In genomic region chr5:179812135-179812825, GRCh38 we compare ENCODE assay signal across 24 cellular contexts.
"Had no signal": no experiment of that assay in that cellular context is flagged by ENCODE, and none has a peak within 500 bp of the region (broad histone marks: within the 10 kb centered on the region; RNA-seq: fewer than 3 reads in every experiment).

No MANE protein-coding gene starts in this region.

- H3K4me3 ChIP-seq: adrenal gland, ascending aorta, cardiac muscle cell, esophagus squamous epithelium, stomach, thyroid gland, upper lobe of right lung had no signal

- H3K27me3 ChIP-seq: adrenal gland, ascending aorta, cardiac muscle cell, esophagus squamous epithelium, stomach, thyroid gland, upper lobe of right lung had no signal

- DNase-seq: activated CD4-positive, alpha-beta T cell treated with anti-CD3 and anti-CD28 coated beads for 48 hours; activated CD4-positive, alpha-beta T cell treated with anti-CD3 and anti-CD28 coated beads, Interleukin-2, amount 50 U/mL, for 48 hours; activated CD8-positive, alpha-beta memory T cell treated with anti-CD3 and anti-CD28 coated beads for 24 hours; activated effector memory CD4-positive, alpha-beta T cell treated with Interleukin-2 at 50 U/mL for 16 hours; activated naive CD4-positive, alpha-beta T cell treated with anti-CD3 and anti-CD28 coated beads for 36 hours; activated naive CD8-positive, alpha-beta T cell treated with anti-CD3 and anti-CD28 coated beads for 36 hours; adrenal gland; esophagus squamous epithelium; foreskin melanocyte; naive thymus-derived CD4-positive, alpha-beta T cell; occipital lobe; small intestine; stimulated activated CD4-positive, alpha-beta T cell treated with anti-CD3 and anti-CD28 coated beads, Interleukin-1b, Interleukin-23, amount 100 ng/mL, for 48 hours; stimulated activated naive B cell treated with anti-CD40 and anti-IgM and Interleukin-4, amounts not matched to agents 10 μg/mL and 1 μg/mL and 100 μg/mL, for 72 hours; stomach; T1000; thyroid gland; upper lobe of right lung; WERI-Rb-1 had no signal

- H3K27ac ChIP-seq: adrenal gland, ascending aorta, cardiac muscle cell, epithelial cell of prostate, stomach, thyroid gland, upper lobe of right lung, WERI-Rb-1 had no signal

- H3K36me3 ChIP-seq: adrenal gland, cardiac muscle cell, thyroid gland, upper lobe of right lung, WERI-Rb-1 had no signal

- ATAC-seq: activated CD4-positive, CD25-positive, alpha-beta regulatory T cell treated with anti-CD3 and anti-CD28 coated beads, Interleukin-2, amount 50 U/mL, for 24 hours; naive thymus-derived CD4-positive, alpha-beta T cell; sciatic nerve; stimulated activated naive B cell treated with anti-CD40 and anti-IgM and Interleukin-4, amounts not matched to agents 10 μg/mL and 1 μg/mL and 100 μg/mL, for 72 hours; upper lobe of right lung had no signal

- H3K9me3 ChIP-seq: adrenal gland, ascending aorta, esophagus squamous epithelium, stomach, thyroid gland, upper lobe of right lung had no signal
